In genomic region chr1:61337981-61338848, GRCh38 we compare ENCODE assay signal across 9 cellular contexts.
DNase-seq lines count a peak whose midpoint lies in the region; ATAC-seq lines count a peak whose summit lies in the region.
"Had no signal": no experiment of that assay in that cellular context is flagged by ENCODE, and none has a peak within 500 bp of the region (broad histone marks: within the 10 kb centered on the region; RNA-seq: fewer than 3 reads in every experiment).

No MANE protein-coding gene starts in this region.

- ATAC-seq in HG02571 (IDR thresholded peaks at IDR 0.05; ENCODE audit: unreplicated experiment), result no peak
- ATAC-seq in HG03025 (IDR thresholded peaks at IDR 0.05; ENCODE audit: low FRiP score, unreplicated experiment), result no peak
- no peak for ATAC-seq in HG02870 (IDR thresholded peaks at IDR 0.05; ENCODE audit: unreplicated experiment)

- peak; percentile 62 for DNase-seq in GM04504 (ENCODE audit: low read depth)
- peak; percentile 34 for DNase-seq in NCI-H2081 treated with DMSO at 0.1 percent for 48 hours (lab: John Stamatoyannopoulos, UW)
- DNase-seq in amniotic stem cell (lab: John Stamatoyannopoulos, UW), result peak; percentile 77
- peak; percentile 80 for DNase-seq in cardiac septum (ENCODE audit: low spot score)
- DNase-seq in pons (ENCODE audit: low spot score), result peak; percentile 96
- DNase-seq: activated B cell treated with CpG ODN at 0.5 μM for 24 hours had no signal

- intact Hi-C loops in cardiac septum (cut with DNase I), result loop anchor here (1.0 to 5.0 kb wide), 5 partner anchors 81 to 288 kb away; no protein-coding TSS in a partner anchor

Comparison
In these comparisons a context has a peak if more than half of its experiments do, and no peak if none do; other contexts are left out.
1. DNase-seq: peak in every context shown above with its lines; median percentile 96 in pons; 80 in cardiac septum; 77 in amniotic stem cell; 62 in GM04504; 34 in NCI-H2081 treated with DMSO at 0.1 percent for 48 hours.